ENCODE assay signal across 2 cellular contexts in genomic region chr22:49010901-49011300, GRCh38.
TF ChIP-seq lines count a peak whose summit lies in the region.

No MANE protein-coding gene starts in this region.

TF ChIP-seq in SK-N-SH, 30 proteins besides CTCF, POLR2A, EP300 and RAD21 (continued from another document):
- no peak for TF ChIP-seq EZH2phosphoT487 (IDR thresholded peaks at IDR 0.05; ENCODE audit: borderline replicate concordance, low read depth)
- no peak for TF ChIP-seq MXI1 (IDR thresholded peaks at IDR 0.05; ENCODE audit: low read depth, low read length)
- no peak for TF ChIP-seq TEAD4 (IDR thresholded peaks at IDR 0.05; ENCODE audit: borderline replicate concordance, insufficient read depth)
- no peak for TF ChIP-seq YY1 (IDR thresholded peaks at IDR 0.05; ENCODE audit: low read depth)
- TF ChIP-seq USF2 (IDR thresholded peaks at IDR 0.05; ENCODE audit: borderline replicate concordance, low read depth, low read length): no peak
- no peak for TF ChIP-seq REST (IDR thresholded peaks at IDR 0.05; ENCODE audit: low read depth, low read length)
- no peak for TF ChIP-seq FOXJ3 (CRISPR knock-in tag; IDR thresholded peaks at IDR 0.05)
- TF ChIP-seq ELF1 (IDR thresholded peaks at IDR 0.05): no peak
- TF ChIP-seq SIN3A (IDR thresholded peaks at IDR 0.05; ENCODE audit: borderline replicate concordance, low read depth, low read length): no peak
- TF ChIP-seq FOSL2 (IDR thresholded peaks at IDR 0.05; ENCODE audit: borderline replicate concordance, low read depth): no peak
- no peak for TF ChIP-seq MEF2A (IDR thresholded peaks at IDR 0.05; ENCODE audit: borderline replicate concordance, low read depth)
- no peak for TF ChIP-seq MAX (IDR thresholded peaks at IDR 0.05; ENCODE audit: low read depth)
- TF ChIP-seq IRF3 (IDR thresholded peaks at IDR 0.05; ENCODE audit: low read depth, low read length): no peak
- no peak for TF ChIP-seq GABPA (IDR thresholded peaks at IDR 0.05; ENCODE audit: low read depth)
- TF ChIP-seq TCF12 (IDR thresholded peaks at IDR 0.05): no peak

TF ChIP-seq in SK-N-SH treated with all-trans-retinoic acid at 6 μM for 48 hours, 23 proteins besides CTCF, POLR2A, EP300 and RAD21 (continued from another document):
- no peak for TF ChIP-seq ZFP30 (CRISPR knock-in tag; IDR thresholded peaks at IDR 0.05)
